8 cellular contexts compared by ENCODE assay signal in the genomic region with DNA sequence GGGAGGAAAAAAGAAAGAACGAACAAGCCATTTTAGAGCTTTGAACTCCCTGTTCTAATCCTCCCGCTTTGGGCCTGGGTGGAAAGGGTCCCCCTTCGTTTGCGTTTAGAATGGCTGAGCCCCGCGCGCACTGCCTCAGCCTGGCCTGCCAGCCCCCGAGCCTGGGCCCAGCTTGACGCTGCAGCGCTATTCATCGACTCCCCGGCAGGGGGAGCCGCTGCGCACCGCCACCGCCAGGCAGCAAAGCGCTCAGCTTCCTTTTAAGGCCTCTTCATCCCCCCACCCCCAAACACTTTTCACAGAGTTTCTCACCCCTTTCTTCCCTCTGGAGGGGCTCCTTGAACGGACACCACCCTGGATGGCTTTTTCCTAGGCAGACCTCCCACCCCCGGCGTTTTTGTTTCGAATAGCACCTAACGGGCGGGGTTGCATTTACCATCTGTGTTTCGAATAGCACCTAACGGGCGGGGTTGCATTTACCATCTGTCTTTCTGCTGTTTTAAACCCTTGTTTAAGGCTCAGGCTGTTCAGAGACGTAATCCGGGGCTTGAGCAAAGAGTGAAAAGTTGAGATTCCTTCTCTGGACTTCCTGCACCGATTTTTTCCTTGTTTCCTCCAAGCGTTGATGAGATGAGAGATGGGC. TPM values are rescaled to one million over a fixed set of nuclear protein-coding genes. Genes with fewer than 3 reads are reported as not detected.
A peak's percentile ranks its signal among the peaks of the same experiment; 100 is the strongest.
DNase-seq lines count a peak whose midpoint lies in the region; ATAC-seq and TF ChIP-seq lines count a peak whose summit lies in the region.

No MANE protein-coding gene starts in this region.

- ATAC-seq in HG02610 (IDR thresholded peaks at IDR 0.05; ENCODE audit: unreplicated experiment), result no peak
- no peak for ATAC-seq in HG02981 (IDR thresholded peaks at IDR 0.05; ENCODE audit: unreplicated experiment)

- H3K4me1 ChIP-seq in A673 (ENCODE audit: insufficient read depth, low read length, poor library complexity, severe bottlenecking) (no peaks in the 10 kb centered on the region), GM23248 (ENCODE audit: insufficient read depth) (0 out of 2 replicates have a peak, but pooled peaks cover 4% of the 10 kb centered on the region), iPS-15b (ENCODE audit: control insufficient read depth, insufficient read depth, low read length) (peaks cover 4% of the 10 kb centered on the region)

- intact Hi-C loops in A673 (cut with micrococcal nuclease; ENCODE audit: unreplicated experiment), result no loop called here

- no TSS peak for BruUV-seq in A673 (replicated peaks; lab: Mats Ljungman, UMichigan)

- peak overlapping the region; percentile 95 for H3K4me2 ChIP-seq in GM23248 (ENCODE audit: unreplicated experiment)

- 3 to 4% methylated on average over 30 of the region's 30 CpGs for WGBS in GM23248 (ENCODE audit: low coverage in 1 of 2, low lambda C conversion rate in 2 of 2, missing lambda C conversion rate in 2 of 2), 2 experiments

- H3K27me3 ChIP-seq in A673 (replicated peaks; ENCODE audit: insufficient read depth, low read depth, low read length, poor library complexity), result no peaks in the 10 kb centered on the region
- no peaks in the 10 kb centered on the region for H3K27me3 ChIP-seq in GM23248 (replicated peaks; ENCODE audit: insufficient read depth)
- H3K27me3 ChIP-seq in iPS-15b (ENCODE audit: control insufficient read depth, insufficient read depth, low read length), result peaks cover 6% of the 10 kb centered on the region

- POLR2A ChIA-PET in A673 (lab: Charles Lee; ENCODE audit: low non-redundant PET), result no interaction called here

- H3K9ac ChIP-seq in GM23248 (peak overlapping the region; percentile 65), iPS-15b (ENCODE audit: low read depth, low read length) (no peak overlapping the region)

- CTCF ChIA-PET in A673 (lab: Charles Lee), result no interaction called here

- peaks cover 3% of the 10 kb centered on the region for H3K9me3 ChIP-seq in A673 (ENCODE audit: low read depth, low read length, poor library complexity, severe bottlenecking)
- H3K9me3 ChIP-seq in GM23248 (ENCODE audit: low read depth), result no peaks in the 10 kb centered on the region
- peaks cover 7% of the 10 kb centered on the region for H3K9me3 ChIP-seq in iPS-15b (ENCODE audit: control insufficient read depth, insufficient read depth, low read length)

- no peaks in the 10 kb centered on the region for H3K9me2 ChIP-seq in GM23248 (ENCODE audit: insufficient read depth)

- TF ChIP-seq CTCF in A673 (conservative IDR thresholded peaks at IDR 0.05; ENCODE audit: low read depth, low read length), result peak; percentile 52

- in situ Hi-C loops in GM23248 (cut with MboI), result no loop called here

- H2AFZ ChIP-seq in GM23248, result peak overlapping the region; percentile 96

- H3F3A ChIP-seq in GM23248 (ENCODE audit: insufficient read depth), result no peaks in the 10 kb centered on the region

- no peak overlapping the region for H3K4me3 ChIP-seq in A673 (ENCODE audit: low read depth, low read length, poor library complexity, severe bottlenecking)
- H3K4me3 ChIP-seq in GM23248, result peak overlapping the region; percentile 73
- peak overlapping the region; percentile 31 for H3K4me3 ChIP-seq in iPS-15b (ENCODE audit: low read depth, low read length)

- DNase-seq in A673 (ENCODE audit: low spot score), result peak; percentile 3
- DNase-seq in GM23248, result peak; percentile 59
- peak; percentile 5 for DNase-seq in activated T-helper 1 cell treated with Interleukin-2 at 50 U/mL for 16 hours (ENCODE audit: low read depth)
- DNase-seq in stimulated activated CD4-positive, alpha-beta T cell treated with anti-CD3 and anti-CD28 coated beads, Interleukin-4, amount 100 ng/mL, for 1 hour, result peak; percentile 37
- no peak for DNase-seq in NCI-H748 (lab: John Stamatoyannopoulos, UW; ENCODE audit: unreplicated experiment)

- H3K36me3 ChIP-seq in A673 (ENCODE audit: insufficient read depth, low read length, poor library complexity, severe bottlenecking) (no peaks in the 10 kb centered on the region), GM23248 (ENCODE audit: low read depth) (no peaks in the 10 kb centered on the region), iPS-15b (ENCODE audit: control insufficient read depth, insufficient read depth, low read length) (no peaks in the 10 kb centered on the region)

- H3K27ac ChIP-seq in A673 (ENCODE audit: low read depth, low read length, poor library complexity, severe bottlenecking) (no peak overlapping the region), GM23248 (no peak overlapping the region)

- H3K79me2 ChIP-seq in GM23248 (ENCODE audit: insufficient read depth), result no peaks in the 10 kb centered on the region

- H4K20me1 ChIP-seq in GM23248 (ENCODE audit: insufficient read depth), result no peaks in the 10 kb centered on the region

RNA-seq across cellular contexts. Expression of a gene that starts 56.4 kb away (rescaled TPM):
- total RNA-seq in A673 (2021), result not detected in 2 replicates
- total RNA-seq in GM23248 (2014; rRNA removed; shearing (Covaris generic)), result not detected in 2 replicates
- not detected in 2 replicates for polyA plus RNA-seq in GM23248 (2016; fragmentation: Nextera tagmentation; extraction: Ambion mirVana)
